1 cellular context compared by ENCODE assay signal in the genomic region with DNA sequence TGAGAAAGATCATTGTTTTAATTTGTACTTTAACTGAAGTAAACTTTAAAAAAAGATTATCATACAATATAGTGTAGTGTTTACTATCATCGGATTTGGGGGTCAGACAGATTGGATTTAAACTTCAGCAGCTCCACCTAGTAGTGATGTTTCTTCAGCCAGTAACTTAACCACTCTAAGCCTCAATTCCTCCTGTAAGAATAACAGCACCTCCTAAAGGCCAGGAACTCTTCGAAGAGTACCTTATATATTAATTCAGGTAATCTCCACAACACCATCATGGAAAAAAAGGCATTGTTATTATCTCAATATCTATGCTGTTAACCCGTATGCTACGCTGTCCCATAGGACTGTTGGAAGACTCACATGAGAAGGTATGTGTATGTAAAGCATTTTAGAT.
TF ChIP-seq lines count a peak whose summit lies in the region.

No MANE protein-coding gene starts in this region.

TF ChIP-seq in GM23338, 12 proteins besides CTCF, POLR2A, EP300 and RAD21 (continued from another document):
- TF ChIP-seq, protein P1, sequence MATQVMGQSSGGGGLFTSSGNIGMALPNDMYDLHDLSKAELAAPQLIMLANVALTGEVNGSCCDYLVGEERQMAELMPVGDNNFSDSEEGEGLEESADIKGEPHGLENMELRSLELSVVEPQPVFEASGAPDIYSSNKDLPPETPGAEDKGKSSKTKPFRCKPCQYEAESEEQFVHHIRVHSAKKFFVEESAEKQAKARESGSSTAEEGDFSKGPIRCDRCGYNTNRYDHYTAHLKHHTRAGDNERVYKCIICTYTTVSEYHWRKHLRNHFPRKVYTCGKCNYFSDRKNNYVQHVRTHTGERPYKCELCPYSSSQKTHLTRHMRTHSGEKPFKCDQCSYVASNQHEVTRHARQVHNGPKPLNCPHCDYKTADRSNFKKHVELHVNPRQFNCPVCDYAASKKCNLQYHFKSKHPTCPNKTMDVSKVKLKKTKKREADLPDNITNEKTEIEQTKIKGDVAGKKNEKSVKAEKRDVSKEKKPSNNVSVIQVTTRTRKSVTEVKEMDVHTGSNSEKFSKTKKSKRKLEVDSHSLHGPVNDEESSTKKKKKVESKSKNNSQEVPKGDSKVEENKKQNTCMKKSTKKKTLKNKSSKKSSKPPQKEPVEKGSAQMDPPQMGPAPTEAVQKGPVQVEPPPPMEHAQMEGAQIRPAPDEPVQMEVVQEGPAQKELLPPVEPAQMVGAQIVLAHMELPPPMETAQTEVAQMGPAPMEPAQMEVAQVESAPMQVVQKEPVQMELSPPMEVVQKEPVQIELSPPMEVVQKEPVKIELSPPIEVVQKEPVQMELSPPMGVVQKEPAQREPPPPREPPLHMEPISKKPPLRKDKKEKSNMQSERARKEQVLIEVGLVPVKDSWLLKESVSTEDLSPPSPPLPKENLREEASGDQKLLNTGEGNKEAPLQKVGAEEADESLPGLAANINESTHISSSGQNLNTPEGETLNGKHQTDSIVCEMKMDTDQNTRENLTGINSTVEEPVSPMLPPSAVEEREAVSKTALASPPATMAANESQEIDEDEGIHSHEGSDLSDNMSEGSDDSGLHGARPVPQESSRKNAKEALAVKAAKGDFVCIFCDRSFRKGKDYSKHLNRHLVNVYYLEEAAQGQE (IDR thresholded peaks at IDR 0.05; ENCODE audit: unreplicated experiment), result no peak
- TF ChIP-seq, protein P2, sequence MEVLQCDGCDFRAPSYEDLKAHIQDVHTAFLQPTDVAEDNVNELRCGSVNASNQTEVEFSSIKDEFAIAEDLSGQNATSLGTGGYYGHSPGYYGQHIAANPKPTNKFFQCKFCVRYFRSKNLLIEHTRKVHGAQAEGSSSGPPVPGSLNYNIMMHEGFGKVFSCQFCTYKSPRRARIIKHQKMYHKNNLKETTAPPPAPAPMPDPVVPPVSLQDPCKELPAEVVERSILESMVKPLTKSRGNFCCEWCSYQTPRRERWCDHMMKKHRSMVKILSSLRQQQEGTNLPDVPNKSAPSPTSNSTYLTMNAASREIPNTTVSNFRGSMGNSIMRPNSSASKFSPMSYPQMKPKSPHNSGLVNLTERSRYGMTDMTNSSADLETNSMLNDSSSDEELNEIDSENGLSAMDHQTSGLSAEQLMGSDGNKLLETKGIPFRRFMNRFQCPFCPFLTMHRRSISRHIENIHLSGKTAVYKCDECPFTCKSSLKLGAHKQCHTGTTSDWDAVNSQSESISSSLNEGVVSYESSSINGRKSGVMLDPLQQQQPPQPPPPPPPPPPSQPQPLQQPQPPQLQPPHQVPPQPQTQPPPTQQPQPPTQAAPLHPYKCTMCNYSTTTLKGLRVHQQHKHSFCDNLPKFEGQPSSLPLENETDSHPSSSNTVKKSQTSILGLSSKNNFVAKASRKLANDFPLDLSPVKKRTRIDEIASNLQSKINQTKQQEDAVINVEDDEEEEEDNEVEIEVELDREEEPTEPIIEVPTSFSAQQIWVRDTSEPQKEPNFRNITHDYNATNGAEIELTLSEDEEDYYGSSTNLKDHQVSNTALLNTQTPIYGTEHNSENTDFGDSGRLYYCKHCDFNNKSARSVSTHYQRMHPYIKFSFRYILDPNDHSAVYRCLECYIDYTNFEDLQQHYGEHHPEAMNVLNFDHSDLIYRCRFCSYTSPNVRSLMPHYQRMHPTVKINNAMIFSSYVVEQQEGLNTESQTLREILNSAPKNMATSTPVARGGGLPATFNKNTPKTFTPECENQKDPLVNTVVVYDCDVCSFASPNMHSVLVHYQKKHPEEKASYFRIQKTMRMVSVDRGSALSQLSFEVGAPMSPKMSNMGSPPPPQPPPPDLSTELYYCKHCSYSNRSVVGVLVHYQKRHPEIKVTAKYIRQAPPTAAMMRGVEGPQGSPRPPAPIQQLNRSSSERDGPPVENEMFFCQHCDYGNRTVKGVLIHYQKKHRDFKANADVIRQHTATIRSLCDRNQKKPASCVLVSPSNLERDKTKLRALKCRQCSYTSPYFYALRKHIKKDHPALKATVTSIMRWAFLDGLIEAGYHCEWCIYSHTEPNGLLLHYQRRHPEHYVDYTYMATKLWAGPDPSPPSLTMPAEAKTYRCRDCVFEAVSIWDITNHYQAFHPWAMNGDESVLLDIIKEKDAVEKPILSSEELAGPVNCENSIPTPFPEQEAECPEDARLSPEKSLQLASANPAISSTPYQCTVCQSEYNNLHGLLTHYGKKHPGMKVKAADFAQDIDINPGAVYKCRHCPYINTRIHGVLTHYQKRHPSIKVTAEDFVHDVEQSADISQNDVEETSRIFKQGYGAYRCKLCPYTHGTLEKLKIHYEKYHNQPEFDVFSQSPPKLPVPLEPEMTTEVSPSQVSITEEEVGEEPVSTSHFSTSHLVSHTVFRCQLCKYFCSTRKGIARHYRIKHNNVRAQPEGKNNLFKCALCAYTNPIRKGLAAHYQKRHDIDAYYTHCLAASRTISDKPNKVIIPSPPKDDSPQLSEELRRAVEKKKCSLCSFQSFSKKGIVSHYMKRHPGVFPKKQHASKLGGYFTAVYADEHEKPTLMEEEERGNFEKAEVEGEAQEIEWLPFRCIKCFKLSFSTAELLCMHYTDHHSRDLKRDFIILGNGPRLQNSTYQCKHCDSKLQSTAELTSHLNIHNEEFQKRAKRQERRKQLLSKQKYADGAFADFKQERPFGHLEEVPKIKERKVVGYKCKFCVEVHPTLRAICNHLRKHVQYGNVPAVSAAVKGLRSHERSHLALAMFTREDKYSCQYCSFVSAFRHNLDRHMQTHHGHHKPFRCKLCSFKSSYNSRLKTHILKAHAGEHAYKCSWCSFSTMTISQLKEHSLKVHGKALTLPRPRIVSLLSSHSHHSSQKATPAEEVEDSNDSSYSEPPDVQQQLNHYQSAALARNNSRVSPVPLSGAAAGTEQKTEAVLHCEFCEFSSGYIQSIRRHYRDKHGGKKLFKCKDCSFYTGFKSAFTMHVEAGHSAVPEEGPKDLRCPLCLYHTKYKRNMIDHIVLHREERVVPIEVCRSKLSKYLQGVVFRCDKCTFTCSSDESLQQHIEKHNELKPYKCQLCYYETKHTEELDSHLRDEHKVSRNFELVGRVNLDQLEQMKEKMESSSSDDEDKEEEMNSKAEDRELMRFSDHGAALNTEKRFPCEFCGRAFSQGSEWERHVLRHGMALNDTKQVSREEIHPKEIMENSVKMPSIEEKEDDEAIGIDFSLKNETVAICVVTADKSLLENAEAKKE (CRISPR knock-in tag; IDR thresholded peaks at IDR 0.05), result no peak
- TF ChIP-seq EZH2phosphoT487 (IDR thresholded peaks at IDR 0.05; ENCODE audit: unreplicated experiment), result no peak
- no peak for TF ChIP-seq ZNF114 (CRISPR knock-in tag; IDR thresholded peaks at IDR 0.05)
- TF ChIP-seq JUNB (IDR thresholded peaks at IDR 0.05; ENCODE audit: unreplicated experiment), result no peak
- TF ChIP-seq, protein P3, sequence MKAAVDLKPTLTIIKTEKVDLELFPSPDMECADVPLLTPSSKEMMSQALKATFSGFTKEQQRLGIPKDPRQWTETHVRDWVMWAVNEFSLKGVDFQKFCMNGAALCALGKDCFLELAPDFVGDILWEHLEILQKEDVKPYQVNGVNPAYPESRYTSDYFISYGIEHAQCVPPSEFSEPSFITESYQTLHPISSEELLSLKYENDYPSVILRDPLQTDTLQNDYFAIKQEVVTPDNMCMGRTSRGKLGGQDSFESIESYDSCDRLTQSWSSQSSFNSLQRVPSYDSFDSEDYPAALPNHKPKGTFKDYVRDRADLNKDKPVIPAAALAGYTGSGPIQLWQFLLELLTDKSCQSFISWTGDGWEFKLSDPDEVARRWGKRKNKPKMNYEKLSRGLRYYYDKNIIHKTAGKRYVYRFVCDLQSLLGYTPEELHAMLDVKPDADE (IDR thresholded peaks at IDR 0.05), result no peak
- TF ChIP-seq ZNF331 (CRISPR knock-in tag; IDR thresholded peaks at IDR 0.05; ENCODE audit: low read depth), result no peak
- no peak for TF ChIP-seq STAT1 (IDR thresholded peaks at IDR 0.05; ENCODE audit: unreplicated experiment)
- no peak for TF ChIP-seq NANOG (IDR thresholded peaks at IDR 0.05; ENCODE audit: borderline replicate concordance)
TF ChIP-seq in GM23338: peak in this region for 0.
